Comparison of ENCODE assay signal across 12 cellular contexts in the genomic region with DNA sequence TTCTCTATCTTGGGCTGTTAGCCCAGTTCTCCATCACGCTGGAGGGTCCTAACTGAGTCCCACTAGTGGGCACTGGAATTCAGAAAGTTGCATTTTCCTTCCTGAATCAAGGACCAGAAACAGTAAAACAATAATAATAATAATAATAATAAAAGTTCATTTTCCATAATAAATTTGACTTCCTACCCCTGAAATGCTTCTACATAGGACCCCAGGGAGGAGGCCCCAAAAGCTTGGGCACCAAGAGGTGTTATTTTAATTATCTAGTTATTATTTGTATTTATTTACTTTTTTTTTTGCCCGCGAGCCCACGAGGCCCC. TPM values are rescaled to one million over a fixed set of nuclear protein-coding genes. Genes with fewer than 3 reads are reported as not detected.
DNase-seq lines count a peak whose midpoint lies in the region; ATAC-seq and TF ChIP-seq lines count a peak whose summit lies in the region.
"Had no signal": no experiment of that assay in that cellular context is flagged by ENCODE, and none has a peak within 500 bp of the region (broad histone marks: within the 10 kb centered on the region; RNA-seq: fewer than 3 reads in every experiment).

No MANE protein-coding gene starts in this region.

- H3K27me3 ChIP-seq in CD4-positive, CD25-positive, alpha-beta regulatory T cell (ENCODE audit: control insufficient read depth, insufficient read depth, low read length): no peaks in the 10 kb centered on the region
- H3K27me3 ChIP-seq in KMS-11 (ENCODE audit: insufficient read depth, low read depth): no peaks in the 10 kb centered on the region
- no peaks in the 10 kb centered on the region for H3K27me3 ChIP-seq in esophagus (ENCODE audit: control insufficient read depth in 1 of 2, insufficient read depth in 2 of 2, low read length in 2 of 2)

- peak overlapping the region; percentile 22; the same call in 1 of the 2 replicates for H3K9ac ChIP-seq in KMS-11

- ATAC-seq in CD4-positive, CD25-positive, alpha-beta regulatory T cell (ENCODE audit: low read depth in 2 of 2): no peak
- ATAC-seq in GM21423 (IDR thresholded peaks at IDR 0.05; ENCODE audit: unreplicated experiment): no peak
- no peak for ATAC-seq in HG02981 (IDR thresholded peaks at IDR 0.05; ENCODE audit: unreplicated experiment)

- H3K4me1 ChIP-seq in CD4-positive, CD25-positive, alpha-beta regulatory T cell (ENCODE audit: control insufficient read depth, insufficient read depth, low read length, poor library complexity, severe bottlenecking): peaks cover 21% of the 10 kb centered on the region
- H3K4me1 ChIP-seq in KMS-11 (ENCODE audit: low read depth, poor library complexity, severe bottlenecking) (peaks cover 19% of the 10 kb centered on the region), esophagus (ENCODE audit: control insufficient read depth in 2 of 2, insufficient read depth in 2 of 2, low read length in 1 of 2) (peaks cover 0 to 6% of the 10 kb centered on the region in 2 donors)

- peak overlapping the region; percentile 96 for H2AFZ ChIP-seq in KMS-11 (ENCODE audit: low read depth)

- no peaks in the 10 kb centered on the region for H3K36me3 Mint-ChIP-seq in CD4-positive, CD25-positive, alpha-beta regulatory T cell
- H3K36me3 Mint-ChIP-seq: brain had no signal

- WGBS in esophagus, 2 donors: 19 to 20% methylated on average over 4 of the region's 4 CpGs

- no peaks in the 10 kb centered on the region for H3K36me3 ChIP-seq in CD4-positive, CD25-positive, alpha-beta regulatory T cell (ENCODE audit: control insufficient read depth, insufficient read depth, low read length)
- H3K36me3 ChIP-seq in KMS-11 (ENCODE audit: insufficient read depth): no peaks in the 10 kb centered on the region
- H3K36me3 ChIP-seq in esophagus (ENCODE audit: control insufficient read depth in 2 of 2, insufficient read depth in 2 of 2, low read length in 1 of 2): peaks cover 0 to 12% of the 10 kb centered on the region in 2 donors

- no peaks in the 10 kb centered on the region for H4K20me1 ChIP-seq in KMS-11 (ENCODE audit: insufficient read depth)

- no peak overlapping the region for H3K4me3 ChIP-seq in CD4-positive, CD25-positive, alpha-beta regulatory T cell (ENCODE audit: low read depth, low read length)
- H3K4me3 ChIP-seq in KMS-11 (IDR thresholded peaks at IDR 0.05; ENCODE audit: insufficient read depth, low read depth, low read length): no peak overlapping the region
- peak overlapping the region in 1 of 2 donors; percentile 61 for H3K4me3 ChIP-seq in esophagus (ENCODE audit: low read depth in 1 of 2, low read length in 2 of 2)
- peak overlapping the region; percentile 34 for H3K4me3 ChIP-seq in retinal pigment epithelial cell (ENCODE audit: low read length)

- H3K4me1 Mint-ChIP-seq in CD4-positive, CD25-positive, alpha-beta regulatory T cell: peaks cover 17 to 44% (median 19%) of the 10 kb centered on the region in 4 donors
- H3K4me1 Mint-ChIP-seq: brain had no signal

- peak overlapping the region; percentile 71 for H3K27ac ChIP-seq in CD4-positive, CD25-positive, alpha-beta regulatory T cell (ENCODE audit: insufficient read depth, low read length, poor library complexity, severe bottlenecking)
- H3K27ac ChIP-seq in KMS-11: no peak overlapping the region
- peak overlapping the region; percentile 80 to 97 for H3K27ac ChIP-seq in esophagus (ENCODE audit: low read depth in 2 of 2, low read length in 1 of 2)

- peak overlapping the region; percentile 39; the same call in 1 of the 2 replicates for H3K4me2 ChIP-seq in KMS-11

- no peak overlapping the region for H3K27ac Mint-ChIP-seq in CD4-positive, CD25-positive, alpha-beta regulatory T cell
- H3K27ac Mint-ChIP-seq: brain had no signal

- H3K4me3 Mint-ChIP-seq in CD4-positive, CD25-positive, alpha-beta regulatory T cell: peak overlapping the region in 1 of 4 donors; percentile 88

- H3K79me2 ChIP-seq in KMS-11 (ENCODE audit: insufficient read depth, low read depth): no peaks in the 10 kb centered on the region

- H3K9me3 Mint-ChIP-seq in CD4-positive, CD25-positive, alpha-beta regulatory T cell: peaks cover 0 to 2% (median 0%) of the 10 kb centered on the region in 7 donors

- no peak for DNase-seq in CD4-positive, CD25-positive, alpha-beta regulatory T cell
- DNase-seq in retinal pigment epithelial cell (ENCODE audit: low read depth) (no peak), SKM-1 treated with dmso at 0.1 percent for 144 hours (lab: John Stamatoyannopoulos, UW; ENCODE audit: unreplicated experiment) (no peak), RPMI8226 (no peak)
- DNase-seq: Karpas-422, NCI-H2171 had no signal

- peaks cover 3% of the 10 kb centered on the region for H3K27me3 Mint-ChIP-seq in CD4-positive, CD25-positive, alpha-beta regulatory T cell

- no peak for TF ChIP-seq CTCF in KMS-11 (conservative IDR thresholded peaks at IDR 0.05; ENCODE audit: low read depth, low read length)
- no peak for TF ChIP-seq CTCF in retinal pigment epithelial cell (conservative IDR thresholded peaks at IDR 0.05; ENCODE audit: low read depth, low read length)

- H3K9me3 ChIP-seq in CD4-positive, CD25-positive, alpha-beta regulatory T cell (ENCODE audit: control insufficient read depth in 2 of 2, low read length in 2 of 2): no peaks in the 10 kb centered on the region
- H3K9me3 ChIP-seq in esophagus (ENCODE audit: control insufficient read depth in 2 of 2, insufficient read depth in 1 of 2, low read depth in 1 of 2, low read length in 1 of 2): no peaks in the 10 kb centered on the region

RNA-seq across cellular contexts. Expression of a gene that starts 12.4 kb away (rescaled TPM):
- 0.86 TPM for total RNA-seq in CD4-positive, CD25-positive, alpha-beta regulatory T cell
- polyA plus RNA-seq in CD4-positive, CD25-positive, alpha-beta regulatory T cell: under 1 TPM; 0.09 to 0.60 (median 0.22) TPM
- 100 to 1,000 TPM in 1 of 2 donors, 10 to 100 TPM in 1; 98.7 to 126 TPM for polyA plus RNA-seq in esophagus

RNA-seq across cellular contexts. Expression of a gene that starts 21.0 kb away (rescaled TPM):
- not detected for total RNA-seq in CD4-positive, CD25-positive, alpha-beta regulatory T cell
- polyA plus RNA-seq in CD4-positive, CD25-positive, alpha-beta regulatory T cell: under 1 TPM in 1 of 4 donors, not detected in 3; 0.35 TPM
- 10 to 100 TPM; 81.3 to 97.9 TPM for polyA plus RNA-seq in esophagus

RNA-seq across cellular contexts. Expression of a gene that starts 21.1 kb away (rescaled TPM):
- total RNA-seq in CD4-positive, CD25-positive, alpha-beta regulatory T cell: 38.5 TPM
- polyA plus RNA-seq in CD4-positive, CD25-positive, alpha-beta regulatory T cell: 10 to 100 TPM; 25.6 to 39.5 (median 31.0) TPM
- polyA plus RNA-seq in esophagus: 10 to 100 TPM; 41.7 to 71.4 TPM

RNA-seq across cellular contexts. Expression of a gene that starts 52.5 kb away (rescaled TPM):
- not detected for total RNA-seq in CD4-positive, CD25-positive, alpha-beta regulatory T cell
- under 1 TPM in 3 of 4 donors, not detected in 1; 0.31 to 0.62 (median 0.37) TPM for polyA plus RNA-seq in CD4-positive, CD25-positive, alpha-beta regulatory T cell
- 10 to 100 TPM; 25.0 to 70.3 TPM for polyA plus RNA-seq in esophagus
- total RNA-seq: myocyte had no signal

Comparison
In these comparisons a context has a peak if more than half of its experiments do, and no peak if none do; other contexts are left out.
1. RNA of a gene that starts 12.4 kb away (polyA plus RNA-seq): 98.7 to 126 TPM in esophagus; 0.09 to 0.60 TPM in CD4-positive, CD25-positive, alpha-beta regulatory T cell; every median in the first group is over 10 times any median in the second.
2. RNA of a gene that starts 21.0 kb away (polyA plus RNA-seq): 81.3 to 97.9 TPM in esophagus; 0.35 TPM in CD4-positive, CD25-positive, alpha-beta regulatory T cell; every median in the first group is over 10 times any median in the second.